In the genomic region with DNA sequence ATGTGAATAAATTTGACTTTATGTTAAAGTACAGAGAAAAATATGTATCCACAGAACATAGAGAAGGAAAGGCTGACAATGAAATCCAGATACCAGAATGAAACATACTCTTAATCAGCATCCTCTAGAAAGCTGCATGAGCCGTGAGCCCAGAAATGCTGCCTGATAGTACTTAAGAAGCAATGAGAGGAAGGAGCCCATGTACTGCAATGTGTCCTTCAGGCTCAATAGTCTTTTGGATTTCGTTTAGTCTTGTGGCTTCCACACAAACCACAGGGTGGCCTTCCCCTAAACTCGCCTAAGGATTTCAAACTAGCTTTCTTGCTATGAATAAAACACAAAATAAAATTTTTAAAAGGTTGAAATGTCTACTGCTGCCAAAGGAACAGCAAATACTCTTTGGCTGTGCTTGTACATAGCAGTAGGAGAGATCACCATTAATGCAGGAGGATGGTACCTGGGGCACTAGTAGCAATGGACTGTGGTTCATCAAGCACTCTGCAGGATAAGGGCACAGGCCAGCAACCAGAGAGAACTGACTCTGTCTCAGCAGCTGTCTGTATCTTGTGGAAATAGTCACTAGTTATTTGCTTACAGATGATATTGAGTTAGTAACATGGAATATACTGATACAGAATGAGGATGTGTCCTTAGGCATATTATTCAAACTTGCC, we compare ENCODE assay signal across 27 cellular contexts.
"Had no signal": no experiment of that assay in that cellular context is flagged by ENCODE, and none has a peak within 500 bp of the region (broad histone marks: within the 10 kb centered on the region; RNA-seq: fewer than 3 reads in every experiment).

No MANE protein-coding gene starts in this region.

- H3K27ac ChIP-seq: coronary artery, esophagus muscularis mucosa, foreskin keratinocyte, gastroesophageal sphincter, heart right ventricle, neutrophil, pancreas, right lobe of liver, thoracic aorta, tibial nerve, upper lobe of left lung had no signal

- DNase-seq: dermis blood vessel endothelial cell; effector memory CD4-positive, alpha-beta T cell; foreskin keratinocyte; heart right ventricle; hippocampal formation; kidney; natural killer cell; pancreas; retina; right lobe of liver; small intestine; stimulated activated CD4-positive, alpha-beta T cell treated with anti-CD3 and anti-CD28 coated beads, Interleukin-15, amount 100 ng/mL, for 24 hours; stimulated activated CD4-positive, alpha-beta T cell treated with anti-CD3 and anti-CD28 coated beads, Interleukin-2, amount 100 ng/mL, for 48 hours; stimulated activated naive B cell treated with anti-CD40 and anti-IgM and Interleukin-4, amounts not matched to agents 10 μg/mL and 1 μg/mL and 100 μg/mL, for 72 hours; upper lobe of left lung had no signal

- H3K27ac Mint-ChIP-seq: memory B cell; natural killer cell; stimulated activated naive B cell treated with anti-CD40 and anti-IgM and Interleukin-4, amounts not matched to agents 10 μg/mL and 1 μg/mL and 100 μg/mL, for 72 hours; stimulated activated naive CD8-positive, alpha-beta T cell treated with anti-CD3 and anti-CD28 coated beads, Interleukin-15, Interleukin-2, amounts not matched to agents 100 ng/mL and 50 ng/mL, for 24 hours had no signal

- H3K4me3 ChIP-seq: coronary artery, esophagus muscularis mucosa, gastroesophageal sphincter, heart right ventricle, lung, pancreas, right lobe of liver, thoracic aorta, tibial nerve, upper lobe of left lung had no signal

- H3K36me3 ChIP-seq: esophagus muscularis mucosa, gastroesophageal sphincter, heart right ventricle, neutrophil, pancreas, right lobe of liver, thoracic aorta, tibial nerve, upper lobe of left lung had no signal

- H3K9me3 ChIP-seq: esophagus muscularis mucosa, gastroesophageal sphincter, heart right ventricle, neutrophil, pancreas, right lobe of liver, thoracic aorta, tibial nerve, upper lobe of left lung had no signal

- FAIRE-seq: endothelial cell of umbilical vein, kidney, pancreas, small intestine, urothelium cell line had no signal

- H3K27me3 ChIP-seq: esophagus muscularis mucosa, foreskin keratinocyte, gastroesophageal sphincter, heart right ventricle, neutrophil, pancreas, right lobe of liver, tibial nerve, upper lobe of left lung had no signal

- H3K9me3 Mint-ChIP-seq: memory B cell; stimulated activated naive CD8-positive, alpha-beta T cell treated with anti-CD3 and anti-CD28 coated beads, Interleukin-15, Interleukin-2, amounts not matched to agents 100 ng/mL and 50 ng/mL, for 24 hours had no signal

- H3K36me3 Mint-ChIP-seq: memory B cell; natural killer cell; stimulated activated naive B cell treated with anti-CD40 and anti-IgM and Interleukin-4, amounts not matched to agents 10 μg/mL and 1 μg/mL and 100 μg/mL, for 72 hours had no signal

- H3K4me1 ChIP-seq: esophagus muscularis mucosa, foreskin keratinocyte, gastroesophageal sphincter, heart right ventricle, pancreas, right lobe of liver, tibial nerve, upper lobe of left lung had no signal

- ATAC-seq: foreskin keratinocyte; gastroesophageal sphincter; heart right ventricle; left lobe of liver; natural killer cell; pancreas; right lobe of liver; stimulated activated naive B cell treated with anti-CD40 and anti-IgM and Interleukin-4, amounts not matched to agents 10 μg/mL and 1 μg/mL and 100 μg/mL, for 72 hours had no signal

- H3K27me3 Mint-ChIP-seq: memory B cell; stimulated activated naive B cell treated with anti-CD40 and anti-IgM and Interleukin-4, amounts not matched to agents 10 μg/mL and 1 μg/mL and 100 μg/mL, for 72 hours; stimulated activated naive CD8-positive, alpha-beta T cell treated with anti-CD3 and anti-CD28 coated beads, Interleukin-15, Interleukin-2, amounts not matched to agents 100 ng/mL and 50 ng/mL, for 24 hours had no signal

- H3K4me1 Mint-ChIP-seq: memory B cell; natural killer cell; stimulated activated naive B cell treated with anti-CD40 and anti-IgM and Interleukin-4, amounts not matched to agents 10 μg/mL and 1 μg/mL and 100 μg/mL, for 72 hours had no signal

- H3K4me3 Mint-ChIP-seq: memory B cell; natural killer cell; stimulated activated naive B cell treated with anti-CD40 and anti-IgM and Interleukin-4, amounts not matched to agents 10 μg/mL and 1 μg/mL and 100 μg/mL, for 72 hours; stimulated activated naive CD8-positive, alpha-beta T cell treated with anti-CD3 and anti-CD28 coated beads, Interleukin-15, Interleukin-2, amounts not matched to agents 100 ng/mL and 50 ng/mL, for 24 hours had no signal
